ENCODE assay signal across 21 cellular contexts in genomic region chr4:89995824-89996223, GRCh38.
"Had no signal": no experiment of that assay in that cellular context is flagged by ENCODE, and none has a peak within 500 bp of the region (broad histone marks: within the 10 kb centered on the region; RNA-seq: fewer than 3 reads in every experiment).

No MANE protein-coding gene starts in this region.

- H3K36me3 Mint-ChIP-seq: naive B cell; natural killer cell treated with Interleukin-12 subunit alpha and Interleukin-12 subunit beta and Interleukin-15 and Interleukin-18, amount 100 ng/mL, for 72 hours; stimulated activated memory B cell treated with anti-CD40 and anti-IgM and Interleukin-4, amounts not matched to agents 10 μg/mL and 1 μg/mL and 100 μg/mL, for 72 hours; type B pancreatic cell had no signal

- H3K27ac Mint-ChIP-seq: naive B cell; natural killer cell treated with Interleukin-12 subunit alpha and Interleukin-12 subunit beta and Interleukin-15 and Interleukin-18, amount 100 ng/mL, for 72 hours; stimulated activated memory B cell treated with anti-CD40 and anti-IgM and Interleukin-4, amounts not matched to agents 10 μg/mL and 1 μg/mL and 100 μg/mL, for 72 hours had no signal

- H3K9me3 Mint-ChIP-seq: naive B cell; natural killer cell treated with Interleukin-12 subunit alpha and Interleukin-12 subunit beta and Interleukin-15 and Interleukin-18, amount 100 ng/mL, for 72 hours; stimulated activated memory B cell treated with anti-CD40 and anti-IgM and Interleukin-4, amounts not matched to agents 10 μg/mL and 1 μg/mL and 100 μg/mL, for 72 hours; type B pancreatic cell had no signal

- H3K4me3 Mint-ChIP-seq: naive B cell; natural killer cell treated with Interleukin-12 subunit alpha and Interleukin-12 subunit beta and Interleukin-15 and Interleukin-18, amount 100 ng/mL, for 72 hours; stimulated activated memory B cell treated with anti-CD40 and anti-IgM and Interleukin-4, amounts not matched to agents 10 μg/mL and 1 μg/mL and 100 μg/mL, for 72 hours; type B pancreatic cell had no signal

- ATAC-seq: foreskin keratinocyte; gastroesophageal sphincter; heart left ventricle; left ventricle myocardium superior; lower lobe of right lung; natural killer cell treated with Interleukin-12 subunit alpha and Interleukin-12 subunit beta and Interleukin-15 and Interleukin-18, amount 100 ng/mL, for 72 hours; stimulated activated memory B cell treated with anti-CD40 and anti-IgM and Interleukin-4, amounts not matched to agents 10 μg/mL and 1 μg/mL and 100 μg/mL, for 72 hours; stimulated activated naive CD8-positive, alpha-beta T cell treated with anti-CD3 and anti-CD28 coated beads, Interleukin-15, Interleukin-2, amounts not matched to agents 100 U/mL and 50 U/mL, for 24 hours had no signal

- DNase-seq: dermis blood vessel endothelial cell; effector memory CD4-positive, alpha-beta T cell; foreskin keratinocyte; heart left ventricle; hippocampal formation; kidney glomerular epithelial cell; left ventricle myocardium superior; lower lobe of right lung; naive B cell; nucleus accumbens; sigmoid colon; spleen; stimulated activated CD4-positive, alpha-beta T cell treated with anti-CD3 and anti-CD28 coated beads, Interleukin-4, amount 100 ng/mL, for 4 hours; stimulated activated naive CD8-positive, alpha-beta T cell treated with anti-CD3 and anti-CD28 coated beads, Interleukin-15, Interleukin-2, amounts not matched to agents 100 U/mL and 50 U/mL, for 24 hours; substantia nigra; testis; tibial artery had no signal
